In the genomic region with DNA sequence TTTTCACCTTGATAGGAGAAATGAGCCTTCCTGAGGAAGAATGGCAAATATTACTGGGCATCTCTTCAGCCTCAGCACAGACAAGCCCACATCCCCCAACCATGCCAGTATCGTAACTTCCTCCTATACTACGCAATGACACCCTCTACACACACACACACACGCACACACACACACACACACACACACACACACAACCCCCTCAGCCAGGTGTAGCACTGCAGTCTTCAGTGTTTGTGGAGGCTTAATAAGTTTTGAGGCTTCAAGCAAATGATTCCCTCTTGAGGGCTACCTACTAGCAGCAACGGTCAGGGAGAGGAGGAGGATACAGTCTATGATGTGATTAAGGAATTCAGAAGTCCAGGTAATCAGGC, we compare ENCODE assay signal across 8 cellular contexts. TPM values are rescaled to one million over a fixed set of nuclear protein-coding genes. Genes with fewer than 3 reads are reported as not detected.
A peak's percentile ranks its signal among the peaks of the same experiment; 100 is the strongest.
DNase-seq lines count a peak whose midpoint lies in the region; ATAC-seq, FAIRE-seq and TF ChIP-seq lines count a peak whose summit lies in the region.

No MANE protein-coding gene starts in this region.

- no peak overlapping the region for H4K91ac ChIP-seq in mesenchymal stem cell (ENCODE audit: low read length)

- H3K27ac ChIP-seq in mesenchymal stem cell (ENCODE audit: low read length, poor library complexity, severe bottlenecking) (no peak overlapping the region), thyroid gland (peak overlapping the region in 2 of 3 donors; percentile 21 to 30)

- no peak overlapping the region for H2AK5ac ChIP-seq in mesenchymal stem cell (ENCODE audit: low read length, severe bottlenecking)

- peaks cover 19% of the 10 kb centered on the region for H3K4me1 ChIP-seq in mesenchymal stem cell (ENCODE audit: control insufficient read depth, insufficient read depth, low read depth, low read length)
- H3K4me1 ChIP-seq in thyroid gland = peaks cover 17 to 38% of the 10 kb centered on the region in 2 donors

- H3K4me3 ChIP-seq in bronchial epithelial cell (ENCODE audit: low read depth, low read length) (peak overlapping the region; percentile 86), mesenchymal stem cell (ENCODE audit: insufficient read depth in 1 of 2, low read depth in 1 of 2, low read length in 2 of 2) (peak overlapping the region; percentile 65 to 84), thyroid gland (replicated peaks in 1 of 3) (peak overlapping the region; percentile 53 to 69 (median 68))

- DNase-seq in SIG-M5 treated with dmso at 0.1 percent for 504 hours (lab: John Stamatoyannopoulos, UW; ENCODE audit: unreplicated experiment) = peak; percentile 78
- no peak for DNase-seq in SIG-M5 (lab: John Stamatoyannopoulos, UW)
- peak in 33 of 34 experiments; percentile 23 to 68 (median 55) for DNase-seq in T-cell
- DNase-seq in bronchial epithelial cell (ENCODE audit: low read depth) = peak; percentile 60
- DNase-seq in mesenchymal stem cell = peak; percentile 52
- no peak for DNase-seq in thyroid gland
- DNase-seq in NCI-H1436 (lab: John Stamatoyannopoulos, UW) = no peak

- H2BK15ac ChIP-seq in mesenchymal stem cell (ENCODE audit: low read depth, poor library complexity, severe bottlenecking) = no peak overlapping the region

- H3K27me3 ChIP-seq in bronchial epithelial cell (ENCODE audit: control insufficient read depth, insufficient read depth, low read length) (no peaks in the 10 kb centered on the region), mesenchymal stem cell (ENCODE audit: control insufficient read depth in 1 of 2, insufficient read depth in 1 of 2, low read length in 2 of 2) (no peaks in the 10 kb centered on the region), thyroid gland (no peaks in the 10 kb centered on the region)

- peak overlapping the region; percentile 27 for H4K8ac ChIP-seq in mesenchymal stem cell (ENCODE audit: low read length)

- H3K36me3 ChIP-seq in bronchial epithelial cell (ENCODE audit: control insufficient read depth, insufficient read depth, low read length) (peaks cover 10% of the 10 kb centered on the region), mesenchymal stem cell (ENCODE audit: control insufficient read depth in 1 of 2, insufficient read depth in 2 of 2, low read depth in 1 of 2, low read length in 2 of 2) (peaks cover 0 to 8% of the 10 kb centered on the region in 2 experiments), thyroid gland (no peaks in the 10 kb centered on the region)

- H3K9me3 Mint-ChIP-seq in T-cell = no peaks in the 10 kb centered on the region

- no peak overlapping the region for H3K4ac ChIP-seq in mesenchymal stem cell (ENCODE audit: low read depth in 1 of 2, low read length in 2 of 2)

- 11% methylated on average over 4 of the region's 4 CpGs for WGBS in mesenchymal stem cell
- 13% methylated on average over 4 of the region's 4 CpGs for WGBS in thyroid gland, 2 donors

- peaks cover 19% of the 10 kb centered on the region for H3K79me1 ChIP-seq in mesenchymal stem cell (replicated peaks; ENCODE audit: low read length, poor library complexity, severe bottlenecking)

- no peak for FAIRE-seq in bronchial epithelial cell (lab: Jason Lieb, UNC)

- H2BK5ac ChIP-seq in mesenchymal stem cell (ENCODE audit: low read depth, low read length, poor library complexity, severe bottlenecking) = no peak overlapping the region

- peak in 1 of 4 experiments; percentile 8 for ATAC-seq in T-cell (replicated peaks in 1 of 4)
- ATAC-seq in HG02840 (IDR thresholded peaks at IDR 0.05; ENCODE audit: low FRiP score, unreplicated experiment) = no peak

- peak overlapping the region; percentile 96 to 99 for H3K27ac Mint-ChIP-seq in T-cell

- H3K27me3 Mint-ChIP-seq in T-cell = no peaks in the 10 kb centered on the region

- no peak overlapping the region for H3K23ac ChIP-seq in mesenchymal stem cell (ENCODE audit: low read length in 2 of 2)

- no peak for TF ChIP-seq CTCF in bronchial epithelial cell (IDR thresholded peaks at IDR 0.05; ENCODE audit: insufficient read depth, low read length, severe bottlenecking)
- no peak for TF ChIP-seq CTCF in thyroid gland (IDR thresholded peaks at IDR 0.05)

- no peak overlapping the region for H3K14ac ChIP-seq in mesenchymal stem cell (ENCODE audit: low read length in 2 of 2)

- peak overlapping the region; percentile 1 for H2AFZ ChIP-seq in mesenchymal stem cell (ENCODE audit: low read depth, low read length)

- CTCF ChIA-PET in T-cell (lab: Charles Lee) = interaction anchor here in 1 of 2 donors (1.0 to 1.3 kb wide), 2 partner anchors 42 to 115 kb away, joined by 4 to 6 read pairs; partner anchors contain the start of genes ORMDL2, RAB5B and SARNP

- no peak overlapping the region for H2BK120ac ChIP-seq in mesenchymal stem cell (ENCODE audit: low read depth, low read length)

- H3K4me2 ChIP-seq in mesenchymal stem cell (ENCODE audit: low read length, poor library complexity, severe bottlenecking) = peak overlapping the region; percentile 97

- POLR2A ChIA-PET in T-cell (lab: Charles Lee) = no interaction called here

- H3K4me3 Mint-ChIP-seq in T-cell = peak overlapping the region; percentile 96 to 100 (median 97)

- peaks cover 40% of the 10 kb centered on the region for H3K36me3 Mint-ChIP-seq in T-cell

- H2BK12ac ChIP-seq in mesenchymal stem cell (ENCODE audit: low read length in 2 of 2) = peak overlapping the region in 1 of 2 experiments; percentile 25

- no peaks in the 10 kb centered on the region for H3K9me3 ChIP-seq in mesenchymal stem cell (ENCODE audit: control insufficient read depth, low read length)
- no peaks in the 10 kb centered on the region for H3K9me3 ChIP-seq in thyroid gland

- peak overlapping the region in 1 of 2 experiments; percentile 69 for H3K18ac ChIP-seq in mesenchymal stem cell (ENCODE audit: low read depth in 1 of 2, low read length in 2 of 2)

- TF ChIP-seq POLR2A in thyroid gland (IDR thresholded peaks at IDR 0.05) = no peak

- intact Hi-C loops in thyroid gland (cut with DNase I) = no loop called here

- peaks cover 62 to 80% (median 76%) of the 10 kb centered on the region in 3 donors for H3K4me1 Mint-ChIP-seq in T-cell

- H3K9ac ChIP-seq in mesenchymal stem cell (ENCODE audit: low read length) = peak overlapping the region; percentile 90

RNA-seq across cellular contexts. Expression of gene DGKA, which starts 1.6 kb away (rescaled TPM):
- 1,000 to 10,000 TPM in 4 of 5 donors, 100 to 1,000 TPM in 1; 896 to 1,314 (median 1,231) TPM for total RNA-seq in T-cell
- total RNA-seq in bronchial epithelial cell = 81.9 and 88.5 TPM in 2 replicates
- 32.7 TPM for polyA plus RNA-seq in mesenchymal stem cell (2013, experiment 1 of 2)
- 33.5 TPM for polyA plus RNA-seq in mesenchymal stem cell (2013, experiment 2 of 2)
- 10 to 100 TPM; 20.6 to 55.9 (median 28.7) TPM for total RNA-seq in thyroid gland

RNA-seq across cellular contexts. Expression of gene PYM1, which starts 4.8 kb away (rescaled TPM):
- 10 to 100 TPM; 21.7 to 40.9 (median 30.7) TPM for total RNA-seq in T-cell
- 34.0 and 56.3 TPM in 2 replicates for total RNA-seq in bronchial epithelial cell
- polyA plus RNA-seq in mesenchymal stem cell (2013, experiment 1 of 2) = 26.1 TPM
- polyA plus RNA-seq in mesenchymal stem cell (2013, experiment 2 of 2) = 29.0 TPM
- 10 to 100 TPM; 28.6 to 48.2 (median 43.7) TPM for total RNA-seq in thyroid gland

RNA-seq across cellular contexts. Expression of gene PMEL, which starts 33.3 kb away (rescaled TPM):
- total RNA-seq in T-cell = under 1 TPM in 1 of 5 donors, not detected in 4; 0.20 TPM
- 1.8 and 2.6 TPM in 2 replicates for total RNA-seq in bronchial epithelial cell
- polyA plus RNA-seq in mesenchymal stem cell (2013, experiment 1 of 2) = 0.26 TPM
- 0.81 TPM for polyA plus RNA-seq in mesenchymal stem cell (2013, experiment 2 of 2)
- 1 to 10 TPM; 1.7 to 5.8 (median 3.0) TPM for total RNA-seq in thyroid gland

RNA-seq across cellular contexts. Expression of gene CDK2, which starts 34.1 kb away (rescaled TPM):
- total RNA-seq in T-cell (10 to 100 TPM; 17.8 to 32.3 (median 23.3) TPM), bronchial epithelial cell (5.2 and 6.8 TPM in 2 replicates), thyroid gland (10 to 100 TPM; 13.9 to 17.2 (median 15.8) TPM)
- polyA plus RNA-seq in mesenchymal stem cell (2013, experiment 1 of 2) = 24.1 TPM
- polyA plus RNA-seq in mesenchymal stem cell (2013, experiment 2 of 2) = 20.7 TPM

RNA-seq across cellular contexts. Expression of gene RAB5B, which starts 41.3 kb away (rescaled TPM):
- total RNA-seq in T-cell (10 to 100 TPM; 58.6 to 99.8 (median 85.7) TPM), bronchial epithelial cell (30.8 and 48.8 TPM in 2 replicates), thyroid gland (100 to 1,000 TPM; 104 to 119 (median 107) TPM)
- polyA plus RNA-seq in mesenchymal stem cell (2013, experiment 1 of 2) = 108 TPM
- 107 TPM for polyA plus RNA-seq in mesenchymal stem cell (2013, experiment 2 of 2)

Comparison
In these comparisons a context has a peak if more than half of its experiments do, and no peak if none do; other contexts are left out.
1. DNase-seq: peak in SIG-M5 treated with dmso at 0.1 percent for 504 hours (single experiment), T-cell (33 of 34), bronchial epithelial cell (single experiment) and mesenchymal stem cell (single experiment); none in SIG-M5 (single experiment), thyroid gland (0 of 2) and NCI-H1436 (single experiment).
2. RNA of gene DGKA, which starts 1.6 kb away (total RNA-seq): 896 to 1,314 TPM in T-cell; 81.9 to 88.5 TPM in bronchial epithelial cell and 20.6 to 55.9 TPM in thyroid gland; every median in the first group is over 10 times any median in the second.
3. Peak in every context shown above with its lines, with median percentiles within 50 percentile points of each other: H3K4me3 ChIP-seq.